In genomic region chr19:45498411-45499195, GRCh38 we compare ENCODE assay signal across 8 cellular contexts. TPM values are rescaled to one million over a fixed set of nuclear protein-coding genes. Genes with fewer than 3 reads are reported as not detected.
DNase-seq lines count a peak whose midpoint lies in the region; ATAC-seq, FAIRE-seq and TF ChIP-seq lines count a peak whose summit lies in the region.

A gene with protein sequence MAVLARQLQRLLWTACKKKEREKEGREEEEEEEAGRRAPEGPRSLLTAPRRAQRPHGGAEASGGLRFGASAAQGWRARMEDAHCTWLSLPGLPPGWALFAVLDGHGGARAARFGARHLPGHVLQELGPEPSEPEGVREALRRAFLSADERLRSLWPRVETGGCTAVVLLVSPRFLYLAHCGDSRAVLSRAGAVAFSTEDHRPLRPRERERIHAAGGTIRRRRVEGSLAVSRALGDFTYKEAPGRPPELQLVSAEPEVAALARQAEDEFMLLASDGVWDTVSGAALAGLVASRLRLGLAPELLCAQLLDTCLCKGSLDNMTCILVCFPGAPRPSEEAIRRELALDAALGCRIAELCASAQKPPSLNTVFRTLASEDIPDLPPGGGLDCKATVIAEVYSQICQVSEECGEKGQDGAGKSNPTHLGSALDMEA (plus strand): TSS chr19:45498443. CDS start chr19:45498473, 30 bp downstream.

- H3K27me3 Mint-ChIP-seq in neural progenitor cell (ENCODE audit: insufficient read depth, low read depth): peaks cover 33% of the 10 kb centered on the region

- POLR2A ChIA-PET in endothelial cell of umbilical vein (lab: Charles Lee): interaction anchor here (0.6 kb wide), 1 partner anchor 272 kb away, joined by 4 read pairs; no protein-coding TSS in a partner anchor

- intact Hi-C loops in endothelial cell of umbilical vein (cut with micrococcal nuclease): no loop called here

- H3K4me1 ChIP-seq in endothelial cell of umbilical vein (ENCODE audit: control insufficient read depth, extremely low read depth, insufficient read depth, low read length) (peaks cover 16% of the 10 kb centered on the region), neural progenitor cell (peaks cover 13% of the 10 kb centered on the region)

- H3K27ac Mint-ChIP-seq in neural progenitor cell: no peak within 1 kb of the TSS

- H3K4me3 ChIP-seq in LNCaP clone FGC (ENCODE audit: low read depth, low read length) (peak within 1 kb of the TSS; percentile 25; the same call in 1 of the 2 replicates), endothelial cell of umbilical vein (replicated peaks in 1 of 3; ENCODE audit: insufficient read depth in 1 of 3, low read depth in 1 of 3, low read length in 3 of 3) (peak within 1 kb of the TSS in 2 of 3 experiments; percentile 19 to 30), neural progenitor cell (peak within 1 kb of the TSS; percentile 89)

- no peak within 1 kb of the TSS for H3K27ac ChIP-seq in endothelial cell of umbilical vein (ENCODE audit: insufficient read depth, low read depth, low read length)
- H3K27ac ChIP-seq in neural progenitor cell: no peak within 1 kb of the TSS

- no TSS peak for BruUV-seq in endothelial cell of umbilical vein (replicated peaks; lab: Mats Ljungman, UMichigan)

- H3K9ac ChIP-seq in endothelial cell of umbilical vein (replicated peaks; ENCODE audit: extremely low read depth, insufficient read depth, low read length) (no peak within 1 kb of the TSS), neural progenitor cell (no peak within 1 kb of the TSS)

- peaks cover 57% of the 10 kb centered on the region for H3F3A ChIP-seq in neural progenitor cell (ENCODE audit: low read depth)

- H3K36me3 ChIP-seq in endothelial cell of umbilical vein (ENCODE audit: control insufficient read depth in 2 of 2, extremely low read depth in 1 of 2, insufficient read depth in 2 of 2, low read length in 2 of 2): no peaks in the 10 kb centered on the region
- no peaks in the 10 kb centered on the region for H3K36me3 ChIP-seq in neural progenitor cell

- H3K36me3 Mint-ChIP-seq in neural progenitor cell: no peaks in the 10 kb centered on the region

- peak within 1 kb of the TSS; percentile 54 for H3K4me2 ChIP-seq in endothelial cell of umbilical vein (ENCODE audit: insufficient read depth, low read length)
- peak within 1 kb of the TSS; percentile 81 for H3K4me2 ChIP-seq in neural progenitor cell

- peak; percentile 43 for FAIRE-seq in endothelial cell of umbilical vein (lab: Jason Lieb, UNC)

- TF ChIP-seq POLR2A in endothelial cell of umbilical vein (IDR thresholded peaks at IDR 0.05; ENCODE audit: low read depth, low read length): no peak

- H3K9me1 ChIP-seq in endothelial cell of umbilical vein (replicated peaks; ENCODE audit: control insufficient read depth, extremely low read depth, insufficient read depth, low read length): no peaks in the 10 kb centered on the region

- H3K79me2 ChIP-seq in endothelial cell of umbilical vein (ENCODE audit: control insufficient read depth, insufficient read depth, low read length) (no peaks in the 10 kb centered on the region), neural progenitor cell (ENCODE audit: low read depth) (no peaks in the 10 kb centered on the region)

- H2AFZ ChIP-seq in endothelial cell of umbilical vein (ENCODE audit: low read depth, low read length) (peak within 1 kb of the TSS; percentile 76), neural progenitor cell (replicated peaks) (peak within 1 kb of the TSS; percentile 85)

- H3K4me1 Mint-ChIP-seq in neural progenitor cell: peaks cover 33% of the 10 kb centered on the region

- H3K4me3 Mint-ChIP-seq in neural progenitor cell: peak within 1 kb of the TSS; percentile 85

- H3K9me3 ChIP-seq in endothelial cell of umbilical vein (replicated peaks; ENCODE audit: control insufficient read depth, insufficient read depth, low read length) (no peaks in the 10 kb centered on the region), neural progenitor cell (ENCODE audit: low read depth) (no peaks in the 10 kb centered on the region)

- no peak for TF ChIP-seq CTCF in LNCaP clone FGC (IDR thresholded peaks at IDR 0.05; ENCODE audit: control insufficient read depth, extremely low read depth, insufficient read depth)
- TF ChIP-seq CTCF in endothelial cell of umbilical vein (IDR thresholded peaks at IDR 0.05; ENCODE audit: extremely low read depth in 1 of 2, insufficient read depth in 1 of 2, low read depth in 1 of 2, low read length in 2 of 2): peak; percentile 12 to 19
- peak; percentile 36 for TF ChIP-seq CTCF in neural progenitor cell (IDR thresholded peaks at IDR 0.05)

- CTCF ChIA-PET in endothelial cell of umbilical vein (lab: Charles Lee): interaction anchor here (0.7 to 4.3 kb wide), 5 partner anchors 10 to 144 kb away, joined by 3 to 45 read pairs (median 6); no protein-coding TSS in a partner anchor

- no peak for ATAC-seq in HG03280 (IDR thresholded peaks at IDR 0.05; ENCODE audit: unreplicated experiment)

- no peaks in the 10 kb centered on the region for H4K20me1 ChIP-seq in endothelial cell of umbilical vein (replicated peaks; ENCODE audit: control insufficient read depth, extremely low read depth, insufficient read depth, low read length)
- H4K20me1 ChIP-seq in neural progenitor cell (ENCODE audit: low read depth): peaks cover 26% of the 10 kb centered on the region

- no peaks in the 10 kb centered on the region for H3K9me3 Mint-ChIP-seq in neural progenitor cell

- H3K27me3 ChIP-seq in endothelial cell of umbilical vein (ENCODE audit: control insufficient read depth in 2 of 2, insufficient read depth in 2 of 2, low read length in 2 of 2) (peaks cover 8 to 16% of the 10 kb centered on the region in 2 experiments), neural progenitor cell (peaks cover 53% of the 10 kb centered on the region)

- dilution Hi-C loops in endothelial cell of umbilical vein (cut with MboI; ENCODE audit: extremely low pct_ligation_motif_present, low sequenced_read_pairs): no loop called here

- DNase-seq in COLO668 (lab: John Stamatoyannopoulos, UW; ENCODE audit: unreplicated experiment) (peak; percentile 70), LNCaP clone FGC (ENCODE audit: low read depth) (no peak), endothelial cell of umbilical vein (ENCODE audit: low read depth, low spot score) (no peak), neural progenitor cell (ENCODE audit: low spot score) (peak; percentile 84), kidney tubule cell (ENCODE audit: low spot score) (no peak), NCI-H2107 treated with DMSO at 0.1 percent for 48 hours (lab: John Stamatoyannopoulos, UW; ENCODE audit: unreplicated experiment) (no peak)
- DNase-seq in activated CD4-positive, alpha-beta T cell treated with anti-CD3 and anti-CD28 coated beads, Interleukin-2, amount 50 U/mL, for 4 hours: peak; percentile 45 to 56

TF ChIP-seq in endothelial cell of umbilical vein, 7 proteins besides CTCF, POLR2A, EP300 and RAD21:
- TF ChIP-seq POLR2AphosphoS5 (IDR thresholded peaks at IDR 0.05; ENCODE audit: insufficient read depth, low read depth, low read length) (peak; percentile 33), EZH2 (IDR thresholded peaks at IDR 0.05; ENCODE audit: borderline replicate concordance, low read depth, low read length, severe bottlenecking) (peak; percentile 41), MYC (IDR thresholded peaks at IDR 0.05; ENCODE audit: low read depth, low read length) (no peak)

RNA-seq across cellular contexts. Expression of the gene that starts here (rescaled TPM):
- total RNA-seq in endothelial cell of umbilical vein (0.40 and 0.81 TPM in 2 replicates), neural progenitor cell (ENCODE audit: low replicate concordance) (2.4 and 3.6 TPM in 2 replicates)
- 0.48 and 0.59 TPM in 2 replicates for polyA plus RNA-seq in endothelial cell of umbilical vein
- polyA plus RNA-seq in endothelial cell of umbilical vein (2011; cell fraction: cytosol; rRNA removed): 0.44 and 0.71 TPM in 2 replicates
- 0.43 and 0.50 TPM in 2 replicates for polyA plus RNA-seq in endothelial cell of umbilical vein (2011; cell fraction: nucleus; rRNA removed)
- 2.4 and 2.7 TPM in 2 replicates for polyA plus RNA-seq in endothelial cell of umbilical vein (2012)
- polyA minus RNA-seq in endothelial cell of umbilical vein: 0.93 TPM in 1 of 2 replicates, not detected in the other
- polyA minus RNA-seq in endothelial cell of umbilical vein (2011; cell fraction: cytosol; rRNA and poly(A)+ RNA removed): not detected
- polyA minus RNA-seq in endothelial cell of umbilical vein (2011; cell fraction: nucleus; rRNA and poly(A)+ RNA removed): not detected in 2 replicates

Comparison
In these comparisons a context has a peak if more than half of its experiments do, and no peak if none do; other contexts are left out.
1. DNase-seq: peak in COLO668 (single experiment), activated CD4-positive, alpha-beta T cell treated with anti-CD3 and anti-CD28 coated beads, Interleukin-2, amount 50 U/mL, for 4 hours (2 of 2) and neural progenitor cell (single experiment); none in LNCaP clone FGC (single experiment), endothelial cell of umbilical vein (single experiment), kidney tubule cell (single experiment) and NCI-H2107 treated with DMSO at 0.1 percent for 48 hours (single experiment).
2. H3K4me3 ChIP-seq: peak in every context shown above with its lines; median percentile 89 in neural progenitor cell; 25 in LNCaP clone FGC; 24 in endothelial cell of umbilical vein.